In genomic region chr14:89701079-89702043, GRCh38 we compare ENCODE assay signal across 8 cellular contexts.
A peak's percentile ranks its signal among the peaks of the same experiment; 100 is the strongest.
DNase-seq lines count a peak whose midpoint lies in the region; ATAC-seq and TF ChIP-seq lines count a peak whose summit lies in the region.

No MANE protein-coding gene starts in this region.

- H3K9me3 Mint-ChIP-seq in activated CD4-positive, alpha-beta memory T cell treated with anti-CD3 and anti-CD28 coated beads for 36 hours = peaks cover 14% of the 10 kb centered on the region

- H3K27me3 Mint-ChIP-seq in activated CD4-positive, alpha-beta memory T cell treated with anti-CD3 and anti-CD28 coated beads for 36 hours = no peaks in the 10 kb centered on the region

- no peaks in the 10 kb centered on the region for H3K36me3 Mint-ChIP-seq in activated CD4-positive, alpha-beta memory T cell treated with anti-CD3 and anti-CD28 coated beads for 36 hours

- TF ChIP-seq CTCF in 22Rv1 (IDR thresholded peaks at IDR 0.05) (no peak), lower lobe of right lung (IDR thresholded peaks at IDR 0.05) (no peak)

- peak overlapping the region; percentile 66 for H3K4me3 ChIP-seq in lower lobe of right lung

- peak overlapping the region; percentile 64 for H3K4me3 Mint-ChIP-seq in activated CD4-positive, alpha-beta memory T cell treated with anti-CD3 and anti-CD28 coated beads for 36 hours

- peaks cover 44% of the 10 kb centered on the region for H3K4me1 Mint-ChIP-seq in activated CD4-positive, alpha-beta memory T cell treated with anti-CD3 and anti-CD28 coated beads for 36 hours (ENCODE audit: low read depth)

- H3K9me3 ChIP-seq in lower lobe of right lung = no peaks in the 10 kb centered on the region

- ATAC-seq in GM18858 (IDR thresholded peaks at IDR 0.05; ENCODE audit: unreplicated experiment) (peak; percentile 67), HG03139 (IDR thresholded peaks at IDR 0.05; ENCODE audit: unreplicated experiment) (peak; percentile 81), lower lobe of right lung (peak; percentile 95 to 96)

- no peaks in the 10 kb centered on the region for H3K27me3 ChIP-seq in lower lobe of right lung (ENCODE audit: low read depth)

- H3K27ac ChIP-seq in 22Rv1 (peak overlapping the region; percentile 66), lower lobe of right lung (peak overlapping the region; percentile 75)

- H3K27ac Mint-ChIP-seq in activated CD4-positive, alpha-beta memory T cell treated with anti-CD3 and anti-CD28 coated beads for 36 hours = peak overlapping the region; percentile 81

- peaks cover 14% of the 10 kb centered on the region for H3K4me1 ChIP-seq in lower lobe of right lung

- intact Hi-C loops in activated CD4-positive, alpha-beta memory T cell treated with anti-CD3 and anti-CD28 coated beads for 36 hours (cut with micrococcal nuclease) = loop anchor here (1.0 to 2.0 kb wide), 3 partner anchors 19 to 81 kb away; no protein-coding TSS in a partner anchor
- intact Hi-C loops in lower lobe of right lung (cut with DNase I) = no loop called here

- H3K36me3 ChIP-seq in lower lobe of right lung = no peaks in the 10 kb centered on the region

- DNase-seq in NCI-H510A (lab: John Stamatoyannopoulos, UW) = peak; percentile 87
- DNase-seq in activated CD4-positive, alpha-beta memory T cell treated with anti-CD3 and anti-CD28 coated beads for 36 hours = peak; percentile 89
- peak; percentile 92 for DNase-seq in ecto neural progenitor cell (ENCODE audit: low spot score)
- peak; percentile 93 for DNase-seq in lower lobe of right lung
- DNase-seq in stimulated activated CD4-positive, alpha-beta T cell treated with anti-CD3 and anti-CD28 coated beads, TNF-alpha, amount 100 ng/mL, for 1 hour (ENCODE audit: low read depth in 3 of 3, low spot score in 1 of 3) = peak; percentile 54 to 80 (median 74)

- POLR2A ChIA-PET in activated CD4-positive, alpha-beta memory T cell treated with anti-CD3 and anti-CD28 coated beads for 36 hours (lab: Charles Lee) = interaction anchor here (2.0 to 3.4 kb wide), 2 partner anchors 20 to 271 kb away, joined by 6 to 15 read pairs; no protein-coding TSS in a partner anchor

- CTCF ChIA-PET in activated CD4-positive, alpha-beta memory T cell treated with anti-CD3 and anti-CD28 coated beads for 36 hours (lab: Charles Lee) = interaction anchor here (0.9 to 1.6 kb wide), 2 partner anchors 20 to 21 kb away, joined by 3 to 4 read pairs; no protein-coding TSS in a partner anchor

Comparison
In these comparisons a context has a peak if more than half of its experiments do, and no peak if none do; other contexts are left out.
1. Peak in every context shown above with its lines: DNase-seq, ATAC-seq, H3K4me3 ChIP-seq and H3K27ac ChIP-seq.